Comparison of ENCODE assay signal across 33 cellular contexts in genomic region chr16:63201851-63202250, GRCh38.
"Had no signal": no experiment of that assay in that cellular context is flagged by ENCODE, and none has a peak within 500 bp of the region (broad histone marks: within the 10 kb centered on the region; RNA-seq: fewer than 3 reads in every experiment).

No MANE protein-coding gene starts in this region.

- H3K27ac ChIP-seq: adrenal gland, ascending aorta, body of pancreas, brain microvascular endothelial cell, breast epithelium, cardiac muscle cell had no signal

- ATAC-seq: activated naive CD4-positive, alpha-beta T cell treated with anti-CD3 and anti-CD28 coated beads, Interleukin-2, amount 50 U/mL, for 72 hours; activated naive CD8-positive, alpha-beta T cell treated with anti-CD3 and anti-CD28 coated beads, Interleukin-2, amount 50 U/mL, for 24 hours; activated T-cell treated with anti-CD3 and anti-CD28 coated beads, Interleukin-2, amount 50 U/mL, for 4 hours; activated T-cell treated with anti-CD3 and anti-CD28 coated beads, Interleukin-2, amount 50 U/mL, for 72 hours; activated T-helper 17 cell treated with anti-CD3 and anti-CD28 coated beads, Interleukin-2, amount 50 U/mL, for 72 hours; body of pancreas had no signal

- H3K4me1 ChIP-seq: adrenal gland, ascending aorta, body of pancreas, breast epithelium had no signal

- DNase-seq: activated effector memory CD4-positive, alpha-beta T cell treated with anti-CD3 and anti-CD28 coated beads, Interleukin-2, amount 50 U/mL, for 16 hours; activated effector memory CD4-positive, alpha-beta T cell treated with Interleukin-2 at 50 U/mL for 16 hours; activated gamma-delta T cell; activated gamma-delta T cell treated with Interleukin-2 at 50 U/mL for 16 hours; activated naive CD4-positive, alpha-beta T cell; activated naive CD4-positive, alpha-beta T cell treated with anti-CD3 and anti-CD28 coated beads for 36 hours; activated naive CD4-positive, alpha-beta T cell treated with anti-CD3 and anti-CD28 coated beads, Interleukin-2, amount 10 ng/mL, durations not matched to agents 7 days and 5 days; activated naive CD4-positive, alpha-beta T cell treated with anti-CD3 and anti-CD28 coated beads, Interleukin-2, amount 50 U/mL, for 16 hours; activated naive CD4-positive, alpha-beta T cell treated with Interleukin-2 at 50 U/mL for 16 hours; activated naive CD8-positive, alpha-beta T cell treated with anti-CD3 and anti-CD28 coated beads for 36 hours; activated naive CD8-positive, alpha-beta T cell treated with anti-CD3 and anti-CD28 coated beads, Interleukin-2, amount 10 ng/mL, durations not matched to agents 7 days and 5 days; activated naive CD8-positive, alpha-beta T cell treated with anti-CD3 and anti-CD28 coated beads, Interleukin-2, amount 50 U/mL, for 24 hours; activated T-cell treated with anti-CD3 and anti-CD28 coated beads, Interleukin-2, amount 50 U/mL, for 4 hours; activated T-cell treated with anti-CD3 and anti-CD28 coated beads, Interleukin-2, amount 50 U/mL, for 48 hours; activated T-cell treated with anti-CD3 and anti-CD28 coated beads, Interleukin-2, amount 50 U/mL, for 72 hours; adrenal gland; amniotic stem cell; amygdala; anterior cingulate cortex; aorta; body of pancreas; brain microvascular endothelial cell; caudate nucleus; central memory CD4-positive, alpha-beta T cell; cerebellar nuclear complex had no signal

- H3K27me3 ChIP-seq: adrenal gland, ascending aorta, body of pancreas, brain microvascular endothelial cell, breast epithelium, cardiac muscle cell had no signal

- FAIRE-seq: astrocyte, bronchial epithelial cell, colon had no signal

- H3K36me3 ChIP-seq: adrenal gland, ascending aorta, brain microvascular endothelial cell, breast epithelium, cardiac muscle cell had no signal

- H3K4me3 ChIP-seq: adrenal gland, ascending aorta, body of pancreas, breast epithelium, cardiac muscle cell had no signal

- H3K9me3 ChIP-seq: adrenal gland, ascending aorta, body of pancreas, breast epithelium had no signal
